In the genomic region with DNA sequence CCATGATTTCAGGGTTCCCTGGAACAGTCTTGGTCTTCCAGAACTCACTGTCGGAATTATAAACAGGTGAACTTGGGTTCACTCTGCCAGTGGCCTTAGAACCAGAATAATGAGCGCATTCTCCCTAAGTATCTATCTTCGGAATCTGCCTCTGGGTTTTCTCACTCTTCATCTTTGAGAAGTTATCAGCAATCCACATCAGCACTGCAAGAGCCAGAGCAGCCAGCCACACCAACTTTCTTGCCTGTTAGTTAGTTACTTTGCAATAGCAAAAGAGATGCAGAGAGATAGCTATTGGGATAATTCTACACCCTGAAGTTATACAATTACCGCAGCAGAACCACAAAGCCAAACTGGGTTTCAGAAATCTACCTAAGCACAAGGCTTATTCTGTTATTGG, we compare ENCODE assay signal across 13 cellular contexts. TPM values are rescaled to one million over a fixed set of nuclear protein-coding genes. Genes with fewer than 3 reads are reported as not detected.
DNase-seq lines count a peak whose midpoint lies in the region; ATAC-seq and TF ChIP-seq lines count a peak whose summit lies in the region.
"Had no signal": no experiment of that assay in that cellular context is flagged by ENCODE, and none has a peak within 500 bp of the region (broad histone marks: within the 10 kb centered on the region; RNA-seq: fewer than 3 reads in every experiment).

No MANE protein-coding gene starts in this region.

- no peak for DNase-seq in activated naive CD8-positive, alpha-beta T cell treated with anti-CD3 and anti-CD28 coated beads for 36 hours
- DNase-seq in central memory CD8-positive, alpha-beta T cell (ENCODE audit: low spot score in 2 of 2) = no peak
- DNase-seq in osteocyte (ENCODE audit: extremely low spot score, unreplicated experiment) (no peak), NCI-H1092 treated with DMSO at 0.1 percent for 48 hours (lab: John Stamatoyannopoulos, UW) (no peak), NCI-H524 treated with DMSO at 0.1 percent for 48 hours (lab: John Stamatoyannopoulos, UW) (no peak)
- DNase-seq in naive thymus-derived CD8-positive, alpha-beta T cell = no peak
- DNase-seq: CD8-positive, alpha-beta T cell; GOT3; HFFc6; NCI-H187 treated with DMSO at 0.1 percent for 48 hours had no signal

- peaks cover 22% of the 10 kb centered on the region for H3K36me3 Mint-ChIP-seq in activated naive CD8-positive, alpha-beta T cell
- peaks cover 18% of the 10 kb centered on the region for H3K36me3 Mint-ChIP-seq in activated naive CD8-positive, alpha-beta T cell treated with anti-CD3 and anti-CD28 coated beads for 36 hours
- H3K36me3 Mint-ChIP-seq in central memory CD8-positive, alpha-beta T cell (ENCODE audit: insufficient read depth) = peaks cover 22% of the 10 kb centered on the region
- H3K36me3 Mint-ChIP-seq in osteocyte (ENCODE audit: unreplicated experiment) = peaks cover 22% of the 10 kb centered on the region
- peaks cover 0 to 52% (median 26%) of the 10 kb centered on the region in 3 donors for H3K36me3 Mint-ChIP-seq in naive thymus-derived CD8-positive, alpha-beta T cell

- H3K4me3 Mint-ChIP-seq in activated naive CD8-positive, alpha-beta T cell = no peak overlapping the region
- no peak overlapping the region for H3K4me3 Mint-ChIP-seq in activated naive CD8-positive, alpha-beta T cell treated with anti-CD3 and anti-CD28 coated beads for 36 hours
- H3K4me3 Mint-ChIP-seq in central memory CD8-positive, alpha-beta T cell = no peak overlapping the region
- H3K4me3 Mint-ChIP-seq in osteocyte (ENCODE audit: unreplicated experiment) = no peak overlapping the region
- H3K4me3 Mint-ChIP-seq in naive thymus-derived CD8-positive, alpha-beta T cell = no peak overlapping the region
- H3K4me3 Mint-ChIP-seq: CD8-positive, alpha-beta T cell; HFFc6 had no signal

- peaks cover 24% of the 10 kb centered on the region for H3K4me1 Mint-ChIP-seq in activated naive CD8-positive, alpha-beta T cell (ENCODE audit: low read depth)
- H3K4me1 Mint-ChIP-seq in activated naive CD8-positive, alpha-beta T cell treated with anti-CD3 and anti-CD28 coated beads for 36 hours = peaks cover 4% of the 10 kb centered on the region
- H3K4me1 Mint-ChIP-seq in central memory CD8-positive, alpha-beta T cell = peaks cover 30% of the 10 kb centered on the region
- peaks cover 36% of the 10 kb centered on the region for H3K4me1 Mint-ChIP-seq in osteocyte (ENCODE audit: unreplicated experiment)
- H3K4me1 Mint-ChIP-seq in naive thymus-derived CD8-positive, alpha-beta T cell = peaks cover 4 to 19% (median 8%) of the 10 kb centered on the region in 4 donors

- no peaks in the 10 kb centered on the region for H3K9me3 Mint-ChIP-seq in activated naive CD8-positive, alpha-beta T cell (ENCODE audit: low read depth)
- no peaks in the 10 kb centered on the region for H3K9me3 Mint-ChIP-seq in activated naive CD8-positive, alpha-beta T cell treated with anti-CD3 and anti-CD28 coated beads for 36 hours
- no peaks in the 10 kb centered on the region for H3K9me3 Mint-ChIP-seq in central memory CD8-positive, alpha-beta T cell
- H3K9me3 Mint-ChIP-seq in osteocyte (ENCODE audit: unreplicated experiment) = no peaks in the 10 kb centered on the region
- no peaks in the 10 kb centered on the region for H3K9me3 Mint-ChIP-seq in naive thymus-derived CD8-positive, alpha-beta T cell
- H3K9me3 Mint-ChIP-seq: CD8-positive, alpha-beta T cell; HFFc6 had no signal

- no peaks in the 10 kb centered on the region for H3K27me3 Mint-ChIP-seq in activated naive CD8-positive, alpha-beta T cell
- H3K27me3 Mint-ChIP-seq in activated naive CD8-positive, alpha-beta T cell treated with anti-CD3 and anti-CD28 coated beads for 36 hours = no peaks in the 10 kb centered on the region
- H3K27me3 Mint-ChIP-seq in central memory CD8-positive, alpha-beta T cell = no peaks in the 10 kb centered on the region
- no peaks in the 10 kb centered on the region for H3K27me3 Mint-ChIP-seq in osteocyte (ENCODE audit: unreplicated experiment)
- H3K27me3 Mint-ChIP-seq in naive thymus-derived CD8-positive, alpha-beta T cell = no peaks in the 10 kb centered on the region

- POLR2A ChIA-PET in naive thymus-derived CD8-positive, alpha-beta T cell (lab: Charles Lee) = no interaction called here

- ATAC-seq in SK-N-SH treated with all-trans-retinoic acid at 6 μM for 48 hours = no peak
- peak; percentile 27 for ATAC-seq in central memory CD8-positive, alpha-beta T cell (replicated peaks; ENCODE audit: extremely low read depth, poor library complexity, severe bottlenecking)
- no peak for ATAC-seq in naive thymus-derived CD8-positive, alpha-beta T cell
- ATAC-seq: A549; CD8-positive, alpha-beta T cell had no signal

- H3K27ac Mint-ChIP-seq in activated naive CD8-positive, alpha-beta T cell = peak overlapping the region; percentile 34
- no peak overlapping the region for H3K27ac Mint-ChIP-seq in activated naive CD8-positive, alpha-beta T cell treated with anti-CD3 and anti-CD28 coated beads for 36 hours
- H3K27ac Mint-ChIP-seq in central memory CD8-positive, alpha-beta T cell (ENCODE audit: low read depth) = no peak overlapping the region
- H3K27ac Mint-ChIP-seq in osteocyte (ENCODE audit: unreplicated experiment) = peak overlapping the region; percentile 47
- H3K27ac Mint-ChIP-seq in naive thymus-derived CD8-positive, alpha-beta T cell = peak overlapping the region in 2 of 10 donors; percentile 31 to 64
- H3K27ac Mint-ChIP-seq: CD8-positive, alpha-beta T cell; HFFc6 had no signal

- no peak for TF ChIP-seq CTCF in osteocyte (IDR thresholded peaks at IDR 0.05)

TF ChIP-seq in SK-N-SH treated with all-trans-retinoic acid at 6 μM for 48 hours, 23 proteins besides CTCF, POLR2A, EP300 and RAD21:
- peak; percentile 78 for TF ChIP-seq TCF4 (CRISPR knock-in tag; IDR thresholded peaks at IDR 0.05; ENCODE audit: borderline replicate concordance)
- peak; percentile 77 for TF ChIP-seq TSHZ2 (CRISPR knock-in tag; IDR thresholded peaks at IDR 0.05)
- TF ChIP-seq SNAI2 (CRISPR knock-in tag; IDR thresholded peaks at IDR 0.05) = no peak
- TF ChIP-seq ISL1 (CRISPR knock-in tag; IDR thresholded peaks at IDR 0.05) = 0 out of 2 replicates have a peak, but pooled peaks have one; percentile 24
- TF ChIP-seq GLIS3 (CRISPR knock-in tag; IDR thresholded peaks at IDR 0.05) = no peak

RNA-seq across cellular contexts. Expression of gene GLB1, which starts 25.8 kb away (rescaled TPM):
- 10 to 100 TPM; 36.4 to 37.2 TPM for total RNA-seq in activated naive CD8-positive, alpha-beta T cell treated with anti-CD3 and anti-CD28 coated beads for 36 hours
- 90.4 and 122 TPM in 2 replicates for total RNA-seq in osteocyte
- total RNA-seq in naive thymus-derived CD8-positive, alpha-beta T cell = 10 to 100 TPM; 18.7 to 27.0 TPM
- polyA plus RNA-seq in naive thymus-derived CD8-positive, alpha-beta T cell = 10 to 100 TPM; 12.7 to 17.0 (median 16.3) TPM

RNA-seq across cellular contexts. Expression of gene TMPPE, which starts 25.8 kb away (rescaled TPM):
- total RNA-seq in activated naive CD8-positive, alpha-beta T cell treated with anti-CD3 and anti-CD28 coated beads for 36 hours = 1 to 10 TPM; 7.0 to 8.1 TPM
- total RNA-seq in osteocyte = 10.0 and 10.3 TPM in 2 replicates
- 1 to 10 TPM; 6.9 TPM for total RNA-seq in naive thymus-derived CD8-positive, alpha-beta T cell
- under 1 TPM; 0.14 to 0.77 (median 0.64) TPM for polyA plus RNA-seq in naive thymus-derived CD8-positive, alpha-beta T cell

RNA-seq across cellular contexts. Expression of gene CRTAP, which starts 42.6 kb away (rescaled TPM):
- total RNA-seq in activated naive CD8-positive, alpha-beta T cell treated with anti-CD3 and anti-CD28 coated beads for 36 hours = 10 to 100 TPM; 31.7 to 34.2 TPM
- 308 and 332 TPM in 2 replicates for total RNA-seq in osteocyte
- total RNA-seq in naive thymus-derived CD8-positive, alpha-beta T cell = 10 to 100 TPM; 36.0 to 45.7 TPM
- polyA plus RNA-seq in naive thymus-derived CD8-positive, alpha-beta T cell = 10 to 100 TPM; 25.4 to 52.5 (median 36.0) TPM

Comparison
In these comparisons a context has a peak if more than half of its experiments do, and no peak if none do; other contexts are left out.
1. H3K27ac Mint-ChIP-seq: peak in activated naive CD8-positive, alpha-beta T cell (single experiment) and osteocyte (single experiment); none in activated naive CD8-positive, alpha-beta T cell treated with anti-CD3 and anti-CD28 coated beads for 36 hours (single experiment) and central memory CD8-positive, alpha-beta T cell (single experiment).